ENCODE assay signal across 8 cellular contexts in genomic region chr12:15151141-15152091, GRCh38.
DNase-seq lines count a peak whose midpoint lies in the region; ATAC-seq and TF ChIP-seq lines count a peak whose summit lies in the region.

No MANE protein-coding gene starts in this region.

- TF ChIP-seq CTCF in coronary artery (IDR thresholded peaks at IDR 0.05) (peak; percentile 30), mucosa of descending colon (IDR thresholded peaks at IDR 0.05) (no peak)

- H3K27ac ChIP-seq in coronary artery: peak overlapping the region; percentile 25 to 68

- DNase-seq in Caki2 (ENCODE audit: low read depth) (peak; percentile 36), NCI-H1417 (lab: John Stamatoyannopoulos, UW) (peak; percentile 22 to 74 (median 39)), coronary artery (ENCODE audit: low spot score) (no peak), mucosa of descending colon (peak in 1 of 3 donors; percentile 49), NCI-H187 treated with DMSO at 0.1 percent for 48 hours (lab: John Stamatoyannopoulos, UW) (no peak), putamen (ENCODE audit: low spot score) (no peak)

- ATAC-seq in mucosa of descending colon (peak; percentile 47), HG03025 (IDR thresholded peaks at IDR 0.05; ENCODE audit: low FRiP score, unreplicated experiment) (no peak), HG03097 (IDR thresholded peaks at IDR 0.05; ENCODE audit: low FRiP score, unreplicated experiment) (no peak)

- no peaks in the 10 kb centered on the region for H3K4me1 ChIP-seq in mucosa of descending colon (ENCODE audit: low read depth)

- intact Hi-C loops in mucosa of descending colon (cut with DNase I, micrococcal nuclease): loop anchor here (5.0 kb wide), 1 partner anchor 71 kb away; the partner anchor contains the start of gene RERG (in 2 of the 2)

- in situ Hi-C loops in Caki2 (cut with HindIII; ENCODE audit: low pct_unique_long_range_greater_than_20kb, low sequenced_read_pairs): no loop called here

- H3K9me3 ChIP-seq in mucosa of descending colon: no peaks in the 10 kb centered on the region

- no peaks in the 10 kb centered on the region for H3K36me3 ChIP-seq in mucosa of descending colon (ENCODE audit: low read depth)

- no peak overlapping the region for H3K4me3 ChIP-seq in coronary artery
- no peak overlapping the region for H3K4me3 ChIP-seq in mucosa of descending colon

Comparison
In these comparisons a context has a peak if more than half of its experiments do, and no peak if none do; other contexts are left out.
1. DNase-seq: peak in Caki2 (single experiment) and NCI-H1417 (3 of 3); none in coronary artery (single experiment), NCI-H187 treated with DMSO at 0.1 percent for 48 hours (single experiment) and putamen (single experiment).